2 cellular contexts compared by ENCODE assay signal in the genomic region with DNA sequence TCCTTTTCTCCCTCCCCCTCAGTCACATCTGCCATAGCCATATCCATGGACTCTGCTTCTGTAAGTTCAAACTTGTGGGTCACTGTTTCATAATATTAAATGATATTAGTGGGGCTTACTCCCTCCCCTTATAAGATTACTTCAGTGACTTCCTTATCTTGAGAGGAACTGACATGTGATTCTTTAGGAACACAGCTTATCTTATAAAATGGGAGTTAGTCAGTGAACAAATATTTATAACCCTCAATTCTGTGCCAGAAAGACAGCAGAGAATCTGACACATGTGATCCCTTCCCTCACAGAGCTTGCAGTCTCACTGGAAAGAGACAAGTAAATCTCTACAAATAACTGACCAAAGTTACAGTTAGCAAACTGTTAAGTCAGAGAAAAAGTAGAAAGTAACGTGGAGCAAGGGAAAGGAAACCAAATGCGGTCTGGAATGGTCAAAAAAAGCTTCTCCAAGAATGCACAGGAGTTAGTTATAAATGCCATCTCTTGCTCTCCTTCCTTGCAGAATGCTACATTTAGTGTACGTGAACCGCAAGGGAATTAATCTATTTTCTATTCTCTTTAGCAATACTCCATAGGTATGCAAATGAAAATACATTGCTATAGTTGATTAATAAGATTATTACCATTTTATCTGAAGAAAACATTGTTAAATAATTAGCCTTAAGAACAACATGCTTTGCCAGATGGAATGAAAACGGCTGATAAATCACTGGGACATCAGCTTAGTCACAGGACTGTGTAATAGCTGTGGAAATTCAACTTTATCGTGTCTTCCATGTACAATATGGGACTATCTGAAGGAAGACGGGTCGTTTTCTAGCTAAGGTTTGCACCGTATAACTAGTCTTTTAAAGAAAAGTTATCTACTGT.
TF ChIP-seq lines count a peak whose summit lies in the region.

No MANE protein-coding gene starts in this region.

TF ChIP-seq in A549, 52 proteins besides CTCF, POLR2A, EP300 and RAD21:
- TF ChIP-seq JUNB (IDR thresholded peaks at IDR 0.05): peak; percentile 52; the same call in 1 of the 2 replicates
- TF ChIP-seq, protein P1, sequence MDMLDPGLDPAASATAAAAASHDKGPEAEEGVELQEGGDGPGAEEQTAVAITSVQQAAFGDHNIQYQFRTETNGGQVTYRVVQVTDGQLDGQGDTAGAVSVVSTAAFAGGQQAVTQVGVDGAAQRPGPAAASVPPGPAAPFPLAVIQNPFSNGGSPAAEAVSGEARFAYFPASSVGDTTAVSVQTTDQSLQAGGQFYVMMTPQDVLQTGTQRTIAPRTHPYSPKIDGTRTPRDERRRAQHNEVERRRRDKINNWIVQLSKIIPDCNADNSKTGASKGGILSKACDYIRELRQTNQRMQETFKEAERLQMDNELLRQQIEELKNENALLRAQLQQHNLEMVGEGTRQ (IDR thresholded peaks at IDR 0.05): peak; percentile 53
- TF ChIP-seq FOSB (CRISPR knock-in tag; IDR thresholded peaks at IDR 0.05): no peak
- no peak for TF ChIP-seq MAFK (IDR thresholded peaks at IDR 0.05; ENCODE audit: partially characterized antibody)
- TF ChIP-seq CHD4 (IDR thresholded peaks at IDR 0.05; ENCODE audit: borderline replicate concordance): no peak
- no peak for TF ChIP-seq BHLHE40 (IDR thresholded peaks at IDR 0.05; ENCODE audit: low read depth, low read length)
- TF ChIP-seq SMC3 (IDR thresholded peaks at IDR 0.05): no peak
- no peak for TF ChIP-seq EHMT2 (IDR thresholded peaks at IDR 0.05; ENCODE audit: low read depth)
- TF ChIP-seq, protein P2, sequence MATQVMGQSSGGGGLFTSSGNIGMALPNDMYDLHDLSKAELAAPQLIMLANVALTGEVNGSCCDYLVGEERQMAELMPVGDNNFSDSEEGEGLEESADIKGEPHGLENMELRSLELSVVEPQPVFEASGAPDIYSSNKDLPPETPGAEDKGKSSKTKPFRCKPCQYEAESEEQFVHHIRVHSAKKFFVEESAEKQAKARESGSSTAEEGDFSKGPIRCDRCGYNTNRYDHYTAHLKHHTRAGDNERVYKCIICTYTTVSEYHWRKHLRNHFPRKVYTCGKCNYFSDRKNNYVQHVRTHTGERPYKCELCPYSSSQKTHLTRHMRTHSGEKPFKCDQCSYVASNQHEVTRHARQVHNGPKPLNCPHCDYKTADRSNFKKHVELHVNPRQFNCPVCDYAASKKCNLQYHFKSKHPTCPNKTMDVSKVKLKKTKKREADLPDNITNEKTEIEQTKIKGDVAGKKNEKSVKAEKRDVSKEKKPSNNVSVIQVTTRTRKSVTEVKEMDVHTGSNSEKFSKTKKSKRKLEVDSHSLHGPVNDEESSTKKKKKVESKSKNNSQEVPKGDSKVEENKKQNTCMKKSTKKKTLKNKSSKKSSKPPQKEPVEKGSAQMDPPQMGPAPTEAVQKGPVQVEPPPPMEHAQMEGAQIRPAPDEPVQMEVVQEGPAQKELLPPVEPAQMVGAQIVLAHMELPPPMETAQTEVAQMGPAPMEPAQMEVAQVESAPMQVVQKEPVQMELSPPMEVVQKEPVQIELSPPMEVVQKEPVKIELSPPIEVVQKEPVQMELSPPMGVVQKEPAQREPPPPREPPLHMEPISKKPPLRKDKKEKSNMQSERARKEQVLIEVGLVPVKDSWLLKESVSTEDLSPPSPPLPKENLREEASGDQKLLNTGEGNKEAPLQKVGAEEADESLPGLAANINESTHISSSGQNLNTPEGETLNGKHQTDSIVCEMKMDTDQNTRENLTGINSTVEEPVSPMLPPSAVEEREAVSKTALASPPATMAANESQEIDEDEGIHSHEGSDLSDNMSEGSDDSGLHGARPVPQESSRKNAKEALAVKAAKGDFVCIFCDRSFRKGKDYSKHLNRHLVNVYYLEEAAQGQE (IDR thresholded peaks at IDR 0.05): no peak
- TF ChIP-seq FOSL2 (IDR thresholded peaks at IDR 0.05): no peak
- peak; percentile 54 for TF ChIP-seq FOSL2 (CRISPR knock-in tag; IDR thresholded peaks at IDR 0.05)
- no peak for TF ChIP-seq KDM1A (IDR thresholded peaks at IDR 0.05; ENCODE audit: low read depth)
- TF ChIP-seq HEYL (CRISPR knock-in tag; IDR thresholded peaks at IDR 0.05): no peak
- no peak for TF ChIP-seq HOXA7 (CRISPR knock-in tag; IDR thresholded peaks at IDR 0.05)
- peak; percentile 68; the same call in 1 of the 2 replicates for TF ChIP-seq GATA3 (IDR thresholded peaks at IDR 0.05; ENCODE audit: borderline replicate concordance)
- TF ChIP-seq, protein P3, sequence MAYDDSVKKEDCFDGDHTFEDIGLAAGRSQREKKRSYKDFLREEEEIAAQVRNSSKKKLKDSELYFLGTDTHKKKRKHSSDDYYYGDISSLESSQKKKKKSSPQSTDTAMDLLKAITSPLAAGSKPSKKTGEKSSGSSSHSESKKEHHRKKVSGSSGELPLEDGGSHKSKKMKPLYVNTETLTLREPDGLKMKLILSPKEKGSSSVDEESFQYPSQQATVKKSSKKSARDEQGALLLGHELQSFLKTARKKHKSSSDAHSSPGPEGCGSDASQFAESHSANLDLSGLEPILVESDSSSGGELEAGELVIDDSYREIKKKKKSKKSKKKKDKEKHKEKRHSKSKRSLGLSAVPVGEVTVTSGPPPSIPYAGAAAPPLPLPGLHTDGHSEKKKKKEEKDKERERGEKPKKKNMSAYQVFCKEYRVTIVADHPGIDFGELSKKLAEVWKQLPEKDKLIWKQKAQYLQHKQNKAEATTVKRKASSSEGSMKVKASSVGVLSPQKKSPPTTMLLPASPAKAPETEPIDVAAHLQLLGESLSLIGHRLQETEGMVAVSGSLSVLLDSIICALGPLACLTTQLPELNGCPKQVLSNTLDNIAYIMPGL (CRISPR knock-in tag; IDR thresholded peaks at IDR 0.05; ENCODE audit: borderline replicate concordance): no peak
- peak; percentile 23 to 44; a peak in 1 of 5 replicates for TF ChIP-seq JUN (IDR thresholded peaks at IDR 0.05)
- TF ChIP-seq ESRRA (IDR thresholded peaks at IDR 0.05; ENCODE audit: borderline replicate concordance, low read length): no peak
- TF ChIP-seq, protein P4, sequence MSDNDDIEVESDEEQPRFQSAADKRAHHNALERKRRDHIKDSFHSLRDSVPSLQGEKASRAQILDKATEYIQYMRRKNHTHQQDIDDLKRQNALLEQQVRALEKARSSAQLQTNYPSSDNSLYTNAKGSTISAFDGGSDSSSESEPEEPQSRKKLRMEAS (IDR thresholded peaks at IDR 0.05): no peak
- TF ChIP-seq CEBPB (IDR thresholded peaks at IDR 0.05): peak in 1 of 2 experiments; percentile 24; a peak in 1 of 4 replicates
- TF ChIP-seq, protein P5, sequence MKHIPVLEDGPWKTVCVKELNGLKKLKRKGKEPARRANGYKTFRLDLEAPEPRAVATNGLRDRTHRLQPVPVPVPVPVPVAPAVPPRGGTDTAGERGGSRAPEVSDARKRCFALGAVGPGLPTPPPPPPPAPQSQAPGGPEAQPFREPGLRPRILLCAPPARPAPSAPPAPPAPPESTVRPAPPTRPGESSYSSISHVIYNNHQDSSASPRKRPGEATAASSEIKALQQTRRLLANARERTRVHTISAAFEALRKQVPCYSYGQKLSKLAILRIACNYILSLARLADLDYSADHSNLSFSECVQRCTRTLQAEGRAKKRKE (CRISPR knock-in tag; IDR thresholded peaks at IDR 0.05; ENCODE audit: low read depth): no peak
- TF ChIP-seq NR3C1 (IDR thresholded peaks at IDR 0.05): no peak

TF ChIP-seq in endothelial cell of umbilical vein, 7 proteins besides CTCF, POLR2A, EP300 and RAD21:
- peak; percentile 28 for TF ChIP-seq POLR2AphosphoS5 (IDR thresholded peaks at IDR 0.05; ENCODE audit: insufficient read depth, low read depth, low read length)
- TF ChIP-seq FOS (IDR thresholded peaks at IDR 0.05; ENCODE audit: borderline replicate concordance, insufficient read depth, low read length): peak; percentile 41
- no peak for TF ChIP-seq MYC (IDR thresholded peaks at IDR 0.05; ENCODE audit: low read depth, low read length)
- TF ChIP-seq EZH2 (IDR thresholded peaks at IDR 0.05; ENCODE audit: borderline replicate concordance, low read depth, low read length, severe bottlenecking): no peak
- peak; percentile 9 for TF ChIP-seq JUN (IDR thresholded peaks at IDR 0.05; ENCODE audit: borderline replicate concordance, insufficient read depth, insufficient read length, low read depth)
- peak; percentile 83 for TF ChIP-seq GATA2 (IDR thresholded peaks at IDR 0.05; ENCODE audit: insufficient read depth, insufficient read length, low read depth, low read length)
